Comparison of ENCODE assay signal across 9 cellular contexts in the genomic region with DNA sequence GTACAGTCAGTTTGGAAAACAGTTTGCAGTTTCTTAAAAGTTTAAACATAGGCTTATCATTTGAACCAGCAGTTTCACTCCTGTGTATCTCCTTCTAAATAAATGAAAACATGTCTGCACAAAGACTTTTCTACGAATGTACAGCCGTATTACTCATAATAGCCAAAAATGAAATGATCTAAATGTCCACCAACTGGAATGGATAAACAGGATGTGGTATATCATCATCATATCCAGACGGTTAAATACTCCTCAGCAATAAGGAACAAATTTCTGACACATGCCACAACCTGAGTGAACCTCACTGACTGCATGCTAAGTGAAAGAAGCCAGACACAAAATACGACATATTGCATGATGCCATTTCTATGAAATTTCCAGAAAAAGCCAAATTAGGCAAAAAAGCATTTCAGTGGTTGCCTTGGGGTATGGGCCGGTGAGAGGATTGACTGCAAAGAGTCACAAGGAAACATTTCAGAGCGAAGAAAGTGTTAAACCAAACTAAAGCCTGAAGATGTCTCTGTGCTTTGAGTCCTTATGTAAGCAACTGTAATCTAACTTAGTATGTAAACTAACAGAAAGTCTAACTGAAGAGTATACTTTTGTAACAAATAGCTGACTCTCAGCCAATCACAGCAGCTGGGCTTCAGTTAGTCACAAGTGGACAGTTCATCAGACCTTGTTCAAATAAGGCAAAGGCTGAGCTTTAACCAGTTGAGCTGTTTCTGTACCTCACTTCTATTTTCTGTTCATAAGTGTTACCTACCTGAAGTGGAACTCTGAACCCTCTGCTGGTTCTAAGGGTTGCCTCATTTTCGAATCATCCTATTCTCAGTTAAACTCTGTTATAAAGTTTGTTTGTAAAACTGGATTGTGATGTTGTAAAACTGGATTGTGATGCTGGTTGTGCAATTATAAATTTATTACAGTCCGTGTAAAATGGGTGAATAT.
DNase-seq lines count a peak whose midpoint lies in the region; ATAC-seq, FAIRE-seq and TF ChIP-seq lines count a peak whose summit lies in the region.
"Had no signal": no experiment of that assay in that cellular context is flagged by ENCODE, and none has a peak within 500 bp of the region (broad histone marks: within the 10 kb centered on the region; RNA-seq: fewer than 3 reads in every experiment).

No MANE protein-coding gene starts in this region.

- H3K79me2 ChIP-seq in hepatocyte: peaks cover 80% of the 10 kb centered on the region

- ATAC-seq in HG02870 (IDR thresholded peaks at IDR 0.05; ENCODE audit: unreplicated experiment): peak; percentile 66

- DNase-seq in DMS 273 (lab: John Stamatoyannopoulos, UW; ENCODE audit: unreplicated experiment) (peak; percentile 24), DMS 273 treated with DMSO at 0.1 percent for 48 hours (lab: John Stamatoyannopoulos, UW) (no peak), Peyer's patch (peak in 1 of 3 donors; percentile 67), hepatocyte (ENCODE audit: low spot score) (peak; percentile 66), kidney (no peak), GM19238 (ENCODE audit: insufficient read length, low spot score) (no peak)
- no peak for DNase-seq in activated CD4-positive, alpha-beta T cell treated with anti-CD3 and anti-CD28 coated beads, Interleukin-2, amount 50 U/mL, for 48 hours

- H3K9me3 ChIP-seq in Peyer's patch (no peaks in the 10 kb centered on the region), hepatocyte (ENCODE audit: low read depth) (no peaks in the 10 kb centered on the region), kidney (ENCODE audit: control insufficient read depth in 1 of 2, low read length in 2 of 2) (no peaks in the 10 kb centered on the region)

- H3K4me2 ChIP-seq in hepatocyte: peak overlapping the region; percentile 62

- no peak overlapping the region for H3K9ac ChIP-seq in kidney (ENCODE audit: low read length in 2 of 2)

- 61% methylated on average over 8 of the region's 8 CpGs for WGBS in hepatocyte (ENCODE audit: low lambda C conversion rate, missing lambda C conversion rate)

- peaks cover 0 to 72% (median 18%) of the 10 kb centered on the region in 4 donors for H3K4me1 ChIP-seq in Peyer's patch
- peaks cover 33% of the 10 kb centered on the region for H3K4me1 ChIP-seq in hepatocyte (ENCODE audit: insufficient read depth)
- peaks cover 11 to 24% of the 10 kb centered on the region in 2 donors for H3K4me1 ChIP-seq in kidney (ENCODE audit: control insufficient read depth in 1 of 2, insufficient read depth in 1 of 2, low read depth in 1 of 2, low read length in 2 of 2)

- FAIRE-seq in kidney (lab: Jason Lieb, UNC): no peak

- H3K9me2 ChIP-seq in hepatocyte (replicated peaks; ENCODE audit: insufficient read depth): no peaks in the 10 kb centered on the region

- H3K27ac ChIP-seq in Peyer's patch: peak overlapping the region; percentile 50 to 83 (median 72)
- peak overlapping the region; percentile 67 for H3K27ac ChIP-seq in hepatocyte
- no peak overlapping the region for H3K27ac ChIP-seq in kidney (ENCODE audit: low read depth in 2 of 2, low read length in 2 of 2)
- H3K27ac ChIP-seq: 22Rv1 had no signal

- H3K4me3 ChIP-seq in Peyer's patch: peak overlapping the region in 1 of 4 donors; percentile 10
- H3K4me3 ChIP-seq in hepatocyte: no peak overlapping the region
- no peak overlapping the region for H3K4me3 ChIP-seq in kidney (ENCODE audit: low read length in 2 of 2)

- intact Hi-C loops in kidney (cut with DNase I): no loop called here

- peak in 1 of 2 donors; percentile 17 for TF ChIP-seq POLR2A in Peyer's patch (IDR thresholded peaks at IDR 0.05)

- peaks cover 9% of the 10 kb centered on the region for H4K20me1 ChIP-seq in hepatocyte (ENCODE audit: insufficient read depth, poor library complexity, severe bottlenecking)

- no peak overlapping the region for H2AFZ ChIP-seq in hepatocyte

- H3K27me3 ChIP-seq in Peyer's patch: no peaks in the 10 kb centered on the region
- no peaks in the 10 kb centered on the region for H3K27me3 ChIP-seq in hepatocyte

- no peak for TF ChIP-seq CTCF in Peyer's patch (IDR thresholded peaks at IDR 0.05)
- no peak for TF ChIP-seq CTCF in hepatocyte (IDR thresholded peaks at IDR 0.05; ENCODE audit: poor library complexity)
- TF ChIP-seq CTCF in kidney (IDR thresholded peaks at IDR 0.05; ENCODE audit: borderline replicate concordance, extremely low read depth, insufficient read depth): no peak

- no peaks in the 10 kb centered on the region for H3K36me3 ChIP-seq in Peyer's patch
- no peaks in the 10 kb centered on the region for H3K36me3 ChIP-seq in hepatocyte (replicated peaks; ENCODE audit: insufficient read depth, low read depth)
- H3K36me3 ChIP-seq in kidney (ENCODE audit: control insufficient read depth in 1 of 2, insufficient read depth in 2 of 2, low read length in 2 of 2): no peaks in the 10 kb centered on the region

Comparison
In these comparisons a context has a peak if more than half of its experiments do, and no peak if none do; other contexts are left out.
1. DNase-seq: peak in DMS 273 (single experiment) and hepatocyte (single experiment); none in DMS 273 treated with DMSO at 0.1 percent for 48 hours (single experiment), kidney (single experiment), activated CD4-positive, alpha-beta T cell treated with anti-CD3 and anti-CD28 coated beads, Interleukin-2, amount 50 U/mL, for 48 hours (0 of 2) and GM19238 (single experiment).
2. H3K27ac ChIP-seq: peak in Peyer's patch (4 of 4) and hepatocyte (single experiment); none in kidney (0 of 2).